Comparison of ENCODE assay signal across 7 cellular contexts in the genomic region with DNA sequence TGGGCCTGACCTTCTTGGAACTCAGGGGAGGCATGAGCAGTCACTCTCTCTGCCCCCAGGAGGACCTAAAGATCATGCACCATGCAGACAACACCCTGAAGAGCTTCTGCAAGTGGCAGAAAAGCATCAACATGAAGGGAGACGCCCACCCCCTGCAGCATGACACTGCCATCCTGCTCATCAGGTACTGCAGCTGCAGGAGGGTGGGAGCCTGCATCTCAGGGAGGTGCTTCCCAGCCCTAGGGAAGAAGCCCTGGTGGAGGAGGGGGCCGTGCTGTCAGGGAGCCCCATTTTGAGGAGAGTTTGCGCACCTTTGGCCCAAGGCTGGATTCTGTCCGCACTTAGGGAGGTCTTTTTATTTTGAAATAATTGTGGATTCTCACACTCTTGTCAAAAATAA. TPM values are rescaled to one million over a fixed set of nuclear protein-coding genes. Genes with fewer than 3 reads are reported as not detected.
A peak's percentile ranks its signal among the peaks of the same experiment; 100 is the strongest.
DNase-seq lines count a peak whose midpoint lies in the region; ATAC-seq and TF ChIP-seq lines count a peak whose summit lies in the region.
"Not testable (repeated sequence)": the region's sequence is repeated elsewhere in the genome, so short reads cannot be mapped to it uniquely, and the experiment has no call there.

No MANE protein-coding gene starts in this region.

- not testable (repeated sequence) for TF ChIP-seq POLR2A in esophagus muscularis mucosa (IDR thresholded peaks at IDR 0.05; ENCODE audit: low read depth)

- not testable (repeated sequence) for H3K36me3 ChIP-seq in H7 (replicated peaks; ENCODE audit: control insufficient read depth, insufficient read depth, low read length); esophagus muscularis mucosa

- H3K27ac Mint-ChIP-seq in stimulated activated naive CD8-positive, alpha-beta T cell treated with anti-CD3 and anti-CD28 coated beads, Interleukin-15, amount 100 ng/mL, for 72 hours, result not testable (repeated sequence)

- TF ChIP-seq EP300 in esophagus muscularis mucosa (IDR thresholded peaks at IDR 0.05), result not testable (repeated sequence)

- H3K9me3 ChIP-seq in esophagus muscularis mucosa, result not testable (repeated sequence)

- not testable (repeated sequence) for H3K4me3 Mint-ChIP-seq in stimulated activated naive CD8-positive, alpha-beta T cell treated with anti-CD3 and anti-CD28 coated beads, Interleukin-15, amount 100 ng/mL, for 72 hours

- not testable (repeated sequence) for H3K4me1 Mint-ChIP-seq in stimulated activated naive CD8-positive, alpha-beta T cell treated with anti-CD3 and anti-CD28 coated beads, Interleukin-15, amount 100 ng/mL, for 72 hours

- TF ChIP-seq CTCF in VCaP (conservative IDR thresholded peaks at IDR 0.05); esophagus muscularis mucosa (IDR thresholded peaks at IDR 0.05): not testable (repeated sequence)

- H3K4me1 ChIP-seq in esophagus muscularis mucosa, result not testable (repeated sequence)

- H3K9me3 Mint-ChIP-seq in stimulated activated naive CD8-positive, alpha-beta T cell treated with anti-CD3 and anti-CD28 coated beads, Interleukin-15, amount 100 ng/mL, for 72 hours, result not testable (repeated sequence)

- H3K4me3 ChIP-seq in H7 (ENCODE audit: insufficient read depth, low read depth, low read length); esophagus muscularis mucosa: not testable (repeated sequence)

- peak overlapping the region; percentile 33 for H3K27ac ChIP-seq in VCaP
- H3K27ac ChIP-seq in esophagus muscularis mucosa (replicated peaks in 1 of 4), result not testable (repeated sequence)

- intact Hi-C loops in esophagus muscularis mucosa (cut with DNase I); posterior vena cava (cut with DNase I): not testable (repeated sequence)

- not testable (repeated sequence) for ATAC-seq in left lobe of liver
- ATAC-seq in stimulated activated naive CD8-positive, alpha-beta T cell treated with anti-CD3 and anti-CD28 coated beads, Interleukin-15, amount 100 ng/mL, for 72 hours, result peak; percentile 11

- not testable (repeated sequence) for H3K27me3 ChIP-seq in H7 (ENCODE audit: control insufficient read depth, insufficient read depth, low read length); esophagus muscularis mucosa

- not testable (repeated sequence) for H3K27me3 Mint-ChIP-seq in stimulated activated naive CD8-positive, alpha-beta T cell treated with anti-CD3 and anti-CD28 coated beads, Interleukin-15, amount 100 ng/mL, for 72 hours

- WGBS in esophagus muscularis mucosa, result 87% methylated on average over 4 of the region's 4 CpGs

- DNase-seq in H7 (peak; percentile 35), esophagus muscularis mucosa (ENCODE audit: extremely low spot score) (peak; percentile 80), left lobe of liver (ENCODE audit: low spot score) (peak; percentile 10), posterior vena cava (ENCODE audit: low spot score) (peak; percentile 59)
- peak; percentile 37 for DNase-seq in activated CD8-positive, alpha-beta memory T cell treated with anti-CD3 and anti-CD28 coated beads for 24 hours
- DNase-seq in stimulated activated naive CD8-positive, alpha-beta T cell treated with anti-CD3 and anti-CD28 coated beads, Interleukin-15, amount 100 ng/mL, for 72 hours, result not testable (repeated sequence)

RNA-seq across cellular contexts. Expression of gene SAXO2, which starts 42.1 kb away (rescaled TPM):
- total RNA-seq in H7 (2014; rRNA removed; shearing (Covaris generic)), result 1.1 and 8.6 TPM in 2 replicates
- total RNA-seq in esophagus muscularis mucosa (1 to 10 TPM in 2 of 4 donors, under 1 TPM in 1, not detected in 1; 0.39 to 1.7 (median 1.3) TPM), left lobe of liver (0.58 TPM), posterior vena cava (1 to 10 TPM; 2.1 to 5.8 TPM)

RNA-seq across cellular contexts. Expression of gene EFL1, which starts 42.2 kb away (rescaled TPM):
- 21.4 and 24.2 TPM in 2 replicates for total RNA-seq in H7 (2014; rRNA removed; shearing (Covaris generic))
- total RNA-seq in esophagus muscularis mucosa, result 10 to 100 TPM; 13.0 to 17.4 (median 13.2) TPM
- 6.7 TPM for total RNA-seq in left lobe of liver
- 10 to 100 TPM in 1 of 2 donors, 1 to 10 TPM in 1; 9.1 to 17.4 TPM for total RNA-seq in posterior vena cava

RNA-seq across cellular contexts. Expression of gene GOLGA6L10, which starts 44.6 kb away (rescaled TPM):
- 0.59 and 0.85 TPM in 2 replicates for total RNA-seq in H7 (2014; rRNA removed; shearing (Covaris generic))
- 1 to 10 TPM in 2 of 4 donors, under 1 TPM in 2; 0.33 to 1.7 (median 0.99) TPM for total RNA-seq in esophagus muscularis mucosa
- 0.48 TPM for total RNA-seq in left lobe of liver
- 1 to 10 TPM in 1 of 2 donors, under 1 TPM in 1; 0.48 to 1.5 TPM for total RNA-seq in posterior vena cava
